In genomic region chr6:170277893-170278742, GRCh38 we compare ENCODE assay signal across 22 cellular contexts. TPM values are rescaled to one million over a fixed set of nuclear protein-coding genes. Genes with fewer than 3 reads are reported as not detected.
DNase-seq lines count a peak whose midpoint lies in the region; ATAC-seq and TF ChIP-seq lines count a peak whose summit lies in the region.
"Had no signal": no experiment of that assay in that cellular context is flagged by ENCODE, and none has a peak within 500 bp of the region (broad histone marks: within the 10 kb centered on the region; RNA-seq: fewer than 3 reads in every experiment).

No MANE protein-coding gene starts in this region.

- H3K27ac ChIP-seq in CD4-positive, alpha-beta T cell (ENCODE audit: low read depth, low read length), result no peak overlapping the region
- H3K27ac ChIP-seq: A549, C4-2B, GM23248, HL-60, neural progenitor cell, thyroid gland, WERI-Rb-1 had no signal

- no peak overlapping the region for H3K4me3 Mint-ChIP-seq in activated CD4-positive, alpha-beta T cell treated with anti-CD3 and anti-CD28 coated beads for 36 hours
- peak overlapping the region; percentile 57 for H3K4me3 Mint-ChIP-seq in CD4-positive, alpha-beta T cell
- H3K4me3 Mint-ChIP-seq in T-helper 17 cell, result no peak overlapping the region
- peak overlapping the region; percentile 32 to 81 (median 65) for H3K4me3 Mint-ChIP-seq in naive thymus-derived CD8-positive, alpha-beta T cell
- H3K4me3 Mint-ChIP-seq: activated T-helper 17 cell treated with anti-CD3 and anti-CD28 coated beads, Interleukin-2, amount 50 U/mL, for 72 hours; neural progenitor cell had no signal

- no peak for DNase-seq in activated CD4-positive, alpha-beta T cell treated with anti-CD3 and anti-CD28 coated beads for 36 hours
- no peak for DNase-seq in activated CD4-positive, alpha-beta T cell treated with anti-CD3 and anti-CD28 coated beads for 48 hours
- DNase-seq in CD4-positive, alpha-beta T cell, result no peak
- DNase-seq in T-helper 17 cell, result no peak
- DNase-seq in naive thymus-derived CD8-positive, alpha-beta T cell, result peak in 1 of 10 donors; percentile 29
- DNase-seq in NCI-H1930 (lab: John Stamatoyannopoulos, UW), result no peak
- DNase-seq in stimulated activated CD4-positive, alpha-beta T cell treated with anti-CD3 and anti-CD28 coated beads, Interleukin-1b, Interleukin-23, amount 100 ng/mL, for 48 hours, result no peak
- no peak for DNase-seq in GM13976 (ENCODE audit: low spot score)
- DNase-seq: activated CD8-positive, alpha-beta memory T cell treated with anti-CD3 and anti-CD28 coated beads for 24 hours; GM23248; mammary epithelial cell; NCI-H1092 treated with DMSO at 0.1 percent for 48 hours; NCI-H2081 treated with DMSO at 0.1 percent for 48 hours; NCI-H510A treated with DMSO at 0.1 percent for 48 hours; thyroid gland; WERI-Rb-1 had no signal

- CTCF ChIA-PET in activated CD4-positive, alpha-beta T cell treated with anti-CD3 and anti-CD28 coated beads for 36 hours (lab: Charles Lee), result interaction anchor here (1.0 to 1.1 kb wide), 2 partner anchors 9 to 447 kb away, joined by 3 to 5 read pairs; no protein-coding TSS in a partner anchor
- CTCF ChIA-PET in CD4-positive, alpha-beta T cell (lab: Charles Lee), result no interaction called here

- ATAC-seq in activated CD4-positive, alpha-beta T cell treated with anti-CD3 and anti-CD28 coated beads for 36 hours, result peak; percentile 24
- ATAC-seq in CD4-positive, alpha-beta T cell (ENCODE audit: poor library complexity), result no peak
- ATAC-seq in T-helper 17 cell, result no peak
- ATAC-seq in naive thymus-derived CD8-positive, alpha-beta T cell, result peak; percentile 18 to 44
- ATAC-seq: A549; activated T-helper 17 cell treated with anti-CD3 and anti-CD28 coated beads, Interleukin-2, amount 50 U/mL, for 72 hours had no signal

- no peak for TF ChIP-seq CTCF in CD4-positive, alpha-beta T cell (IDR thresholded peaks at IDR 0.05)
- no peak for TF ChIP-seq CTCF in GM13976 (IDR thresholded peaks at IDR 0.05; ENCODE audit: borderline replicate concordance, control extremely low read depth, extremely low read depth, insufficient read depth, missing control alignments)

- no peaks in the 10 kb centered on the region for H3K27me3 ChIP-seq in CD4-positive, alpha-beta T cell (ENCODE audit: control insufficient read depth, insufficient read depth, low read length)
- H3K27me3 ChIP-seq: thyroid gland had no signal

- peaks cover 3% of the 10 kb centered on the region for H3K27me3 Mint-ChIP-seq in activated CD4-positive, alpha-beta T cell treated with anti-CD3 and anti-CD28 coated beads for 36 hours
- no peaks in the 10 kb centered on the region for H3K27me3 Mint-ChIP-seq in CD4-positive, alpha-beta T cell
- H3K27me3 Mint-ChIP-seq in T-helper 17 cell, result peaks cover 17% of the 10 kb centered on the region
- peaks cover 0 to 2% (median 0%) of the 10 kb centered on the region in 5 donors for H3K27me3 Mint-ChIP-seq in naive thymus-derived CD8-positive, alpha-beta T cell

- intact Hi-C loops in activated CD4-positive, alpha-beta T cell treated with anti-CD3 and anti-CD28 coated beads for 36 hours (cut with DNase I, micrococcal nuclease), result no loop called here
- intact Hi-C loops in CD4-positive, alpha-beta T cell (cut with DNase I, micrococcal nuclease), result no loop called here

- peaks cover 25% of the 10 kb centered on the region for H3K4me1 Mint-ChIP-seq in activated CD4-positive, alpha-beta T cell treated with anti-CD3 and anti-CD28 coated beads for 36 hours
- peaks cover 42% of the 10 kb centered on the region for H3K4me1 Mint-ChIP-seq in CD4-positive, alpha-beta T cell (ENCODE audit: low read depth)
- H3K4me1 Mint-ChIP-seq in T-helper 17 cell, result peaks cover 15% of the 10 kb centered on the region
- H3K4me1 Mint-ChIP-seq in naive thymus-derived CD8-positive, alpha-beta T cell, result peaks cover 19 to 44% (median 34%) of the 10 kb centered on the region in 4 donors

- peak overlapping the region; percentile 79 for H3K27ac Mint-ChIP-seq in activated CD4-positive, alpha-beta T cell treated with anti-CD3 and anti-CD28 coated beads for 36 hours
- H3K27ac Mint-ChIP-seq in CD4-positive, alpha-beta T cell, result peak overlapping the region; percentile 47
- peak overlapping the region; percentile 86 for H3K27ac Mint-ChIP-seq in T-helper 17 cell
- peak overlapping the region; percentile 55 to 96 (median 88) for H3K27ac Mint-ChIP-seq in naive thymus-derived CD8-positive, alpha-beta T cell
- H3K27ac Mint-ChIP-seq: activated T-helper 17 cell treated with anti-CD3 and anti-CD28 coated beads, Interleukin-2, amount 50 U/mL, for 72 hours; neural progenitor cell had no signal

- in situ Hi-C loops in GM13976 (cut with MboI; ENCODE audit: low sequenced_read_pairs, unreplicated experiment), result no loop called here

- POLR2A ChIA-PET in activated CD4-positive, alpha-beta T cell treated with anti-CD3 and anti-CD28 coated beads for 36 hours (lab: Charles Lee), result no interaction called here
- POLR2A ChIA-PET in CD4-positive, alpha-beta T cell (lab: Charles Lee), result interaction anchor here (1.6 to 3.5 kb wide), 2 partner anchors 11 to 13 kb away, joined by 4 to 22 read pairs; partner anchors contain the start of gene DLL1
- POLR2A ChIA-PET in naive thymus-derived CD8-positive, alpha-beta T cell (lab: Charles Lee), result interaction anchor here (0.7 to 1.5 kb wide), 5 partner anchors 8 to 1032 kb away, joined by 3 to 6 read pairs (median 3); partner anchors contain the start of gene DLL1

- peaks cover 5% of the 10 kb centered on the region for H3K9me3 Mint-ChIP-seq in activated CD4-positive, alpha-beta T cell treated with anti-CD3 and anti-CD28 coated beads for 36 hours (ENCODE audit: low read depth)
- H3K9me3 Mint-ChIP-seq in CD4-positive, alpha-beta T cell, result no peaks in the 10 kb centered on the region
- peaks cover 0 to 29% (median 4%) of the 10 kb centered on the region in 9 donors for H3K9me3 Mint-ChIP-seq in naive thymus-derived CD8-positive, alpha-beta T cell
- H3K9me3 Mint-ChIP-seq: activated T-helper 17 cell treated with anti-CD3 and anti-CD28 coated beads, Interleukin-2, amount 50 U/mL, for 72 hours; neural progenitor cell had no signal

- H3K9me3 ChIP-seq in CD4-positive, alpha-beta T cell (ENCODE audit: control insufficient read depth, low read length), result no peaks in the 10 kb centered on the region
- H3K9me3 ChIP-seq in T-helper 17 cell (ENCODE audit: control insufficient read depth, low read length, poor library complexity, severe bottlenecking), result no peaks in the 10 kb centered on the region
- H3K9me3 ChIP-seq: A549, thyroid gland had no signal

- H3K36me3 Mint-ChIP-seq in activated CD4-positive, alpha-beta T cell treated with anti-CD3 and anti-CD28 coated beads for 36 hours (ENCODE audit: low read depth), result peaks cover 3% of the 10 kb centered on the region
- H3K36me3 Mint-ChIP-seq in CD4-positive, alpha-beta T cell (ENCODE audit: low read depth), result peaks cover 20% of the 10 kb centered on the region
- no peaks in the 10 kb centered on the region for H3K36me3 Mint-ChIP-seq in T-helper 17 cell (ENCODE audit: low read depth)
- peaks cover 0 to 18% (median 18%) of the 10 kb centered on the region in 3 donors for H3K36me3 Mint-ChIP-seq in naive thymus-derived CD8-positive, alpha-beta T cell
- H3K36me3 Mint-ChIP-seq: IgD-negative memory B cell had no signal

RNA-seq across cellular contexts. Expression of gene DLL1, which starts 12.8 kb away (rescaled TPM):
- total RNA-seq in activated CD4-positive, alpha-beta T cell treated with anti-CD3 and anti-CD28 coated beads for 36 hours, result under 1 TPM; 0.54 to 0.91 TPM
- 1 to 10 TPM; 7.1 to 7.2 TPM for total RNA-seq in CD4-positive, alpha-beta T cell
- 1 to 10 TPM; 1.3 to 2.7 TPM for total RNA-seq in T-helper 17 cell
- 10 to 100 TPM; 14.2 to 15.9 TPM for total RNA-seq in naive thymus-derived CD8-positive, alpha-beta T cell
- polyA plus RNA-seq in naive thymus-derived CD8-positive, alpha-beta T cell, result 1 to 10 TPM in 2 of 3 donors, under 1 TPM in 1; 0.34 to 1.5 (median 1.2) TPM

RNA-seq across cellular contexts. Expression of gene FAM120B, which starts 28.4 kb away (rescaled TPM):
- 10 to 100 TPM; 21.9 to 26.3 TPM for total RNA-seq in activated CD4-positive, alpha-beta T cell treated with anti-CD3 and anti-CD28 coated beads for 36 hours
- total RNA-seq in CD4-positive, alpha-beta T cell, result 10 to 100 TPM; 24.1 to 26.7 TPM
- 10 to 100 TPM; 25.1 to 28.1 TPM for total RNA-seq in T-helper 17 cell
- total RNA-seq in naive thymus-derived CD8-positive, alpha-beta T cell, result 10 to 100 TPM; 52.0 to 52.4 TPM
- 10 to 100 TPM; 16.4 to 34.7 (median 29.6) TPM for polyA plus RNA-seq in naive thymus-derived CD8-positive, alpha-beta T cell

Comparison
In these comparisons a context has a peak if more than half of its experiments do, and no peak if none do; other contexts are left out.
1. ATAC-seq: peak in activated CD4-positive, alpha-beta T cell treated with anti-CD3 and anti-CD28 coated beads for 36 hours (single experiment) and naive thymus-derived CD8-positive, alpha-beta T cell (2 of 2); none in CD4-positive, alpha-beta T cell (single experiment) and T-helper 17 cell (single experiment).
2. H3K4me3 Mint-ChIP-seq: peak in CD4-positive, alpha-beta T cell (single experiment) and naive thymus-derived CD8-positive, alpha-beta T cell (10 of 10); none in activated CD4-positive, alpha-beta T cell treated with anti-CD3 and anti-CD28 coated beads for 36 hours (single experiment) and T-helper 17 cell (single experiment).
3. Peak in every context shown above with its lines, with median percentiles within 50 percentile points of each other: H3K27ac Mint-ChIP-seq.